ENCODE assay signal across 16 cellular contexts in the genomic region with DNA sequence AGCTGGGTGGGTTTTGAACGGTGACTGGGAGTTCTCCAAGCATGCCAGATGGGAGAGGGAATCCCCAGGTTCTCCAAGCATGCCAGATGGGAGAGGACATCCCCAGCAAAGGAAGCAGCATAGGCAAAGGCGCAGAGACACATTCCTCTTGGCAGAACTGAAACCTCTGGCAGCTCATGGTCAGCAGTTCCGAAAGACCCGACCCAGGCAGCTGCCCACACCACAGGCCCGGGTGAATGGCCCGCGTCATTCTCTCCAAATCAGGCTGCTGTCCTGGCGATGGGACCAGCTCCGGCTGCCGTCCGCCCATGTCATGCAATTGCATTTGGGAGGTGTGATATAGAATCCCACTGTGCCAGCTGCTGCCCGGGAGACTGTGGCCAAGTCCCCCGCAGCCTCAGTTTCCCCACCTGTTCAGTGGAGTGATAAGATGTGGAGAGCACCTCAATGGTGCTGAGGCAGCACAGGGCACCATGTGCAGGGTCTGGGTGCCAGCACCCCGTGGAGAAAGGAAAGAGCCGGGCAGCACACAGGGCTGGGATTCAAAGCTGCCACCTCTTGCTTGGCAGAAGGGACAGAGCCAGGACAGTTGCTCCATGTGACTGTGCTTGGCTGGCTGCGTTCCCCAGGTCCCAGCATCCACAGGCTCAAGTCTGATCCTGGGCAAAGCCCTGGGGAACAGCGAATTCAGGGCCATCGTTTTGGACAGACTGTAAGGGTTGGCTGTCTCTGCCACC. TPM values are rescaled to one million over a fixed set of nuclear protein-coding genes. Genes with fewer than 3 reads are reported as not detected.
DNase-seq lines count a peak whose midpoint lies in the region; ATAC-seq and TF ChIP-seq lines count a peak whose summit lies in the region.
"Had no signal": no experiment of that assay in that cellular context is flagged by ENCODE, and none has a peak within 500 bp of the region (broad histone marks: within the 10 kb centered on the region; RNA-seq: fewer than 3 reads in every experiment).

No MANE protein-coding gene starts in this region.

- H3K4me1 Mint-ChIP-seq in glutamatergic neuron (ENCODE audit: low read depth, unreplicated experiment) (peaks cover 7% of the 10 kb centered on the region), neural crest cell (no peaks in the 10 kb centered on the region)
- H3K4me1 Mint-ChIP-seq: H9 had no signal

- ATAC-seq in GM18502 (IDR thresholded peaks at IDR 0.05; ENCODE audit: poor library complexity, unreplicated experiment) = no peak
- ATAC-seq: SK-N-SH treated with all-trans-retinoic acid at 6 μM for 48 hours had no signal

- no peaks in the 10 kb centered on the region for H3K36me3 Mint-ChIP-seq in glutamatergic neuron (ENCODE audit: unreplicated experiment)
- no peaks in the 10 kb centered on the region for H3K36me3 Mint-ChIP-seq in neural crest cell (ENCODE audit: low read depth)

- no peaks in the 10 kb centered on the region for H3K36me3 ChIP-seq in subcutaneous abdominal adipose tissue (ENCODE audit: control insufficient read depth in 5 of 5, insufficient read depth in 5 of 5, low read length in 5 of 5)
- H3K36me3 ChIP-seq: BLaER1 treated with 17β-estradiol and CSF1 and Interleukin-3, amounts not matched to agents 10 nM and 100 nM had no signal

- TF ChIP-seq CTCF in glutamatergic neuron (IDR thresholded peaks at IDR 0.05; ENCODE audit: partially characterized antibody, unreplicated experiment) (no peak), neural crest cell (conservative IDR thresholded peaks at IDR 0.05) (no peak)

- H3K9ac ChIP-seq in subcutaneous abdominal adipose tissue (ENCODE audit: low read length in 5 of 5) = no peak overlapping the region

- no peak overlapping the region for H3K27ac Mint-ChIP-seq in glutamatergic neuron (ENCODE audit: unreplicated experiment)
- peak overlapping the region; percentile 43 for H3K27ac Mint-ChIP-seq in neural crest cell (ENCODE audit: unreplicated experiment)
- H3K27ac Mint-ChIP-seq: H9 had no signal

- H3K27ac ChIP-seq in subcutaneous abdominal adipose tissue (ENCODE audit: low read depth, low read length) = peak overlapping the region; percentile 16
- H3K27ac ChIP-seq: 22Rv1; BLaER1 treated with 17β-estradiol and CSF1 and Interleukin-3, amounts not matched to agents 10 nM and 100 nM had no signal

- peaks cover 0 to 40% (median 13%) of the 10 kb centered on the region in 5 donors for H3K4me1 ChIP-seq in subcutaneous abdominal adipose tissue (ENCODE audit: control insufficient read depth in 5 of 5, insufficient read depth in 5 of 5, low read length in 5 of 5)

- H3K9me3 ChIP-seq in subcutaneous abdominal adipose tissue (ENCODE audit: control insufficient read depth in 5 of 5, low read length in 5 of 5) = no peaks in the 10 kb centered on the region
- H3K9me3 ChIP-seq: BLaER1 treated with 17β-estradiol and CSF1 and Interleukin-3, amounts not matched to agents 10 nM and 100 nM had no signal

- H3K27me3 Mint-ChIP-seq in glutamatergic neuron (ENCODE audit: unreplicated experiment) = peaks cover 13% of the 10 kb centered on the region
- H3K27me3 Mint-ChIP-seq in neural crest cell (ENCODE audit: low read depth) = peaks cover 12% of the 10 kb centered on the region

- H3K4me3 Mint-ChIP-seq in glutamatergic neuron (ENCODE audit: unreplicated experiment) (peak overlapping the region; percentile 25), neural crest cell (no peak overlapping the region)
- H3K4me3 Mint-ChIP-seq: H9 had no signal

- H3K4me3 ChIP-seq in subcutaneous abdominal adipose tissue (ENCODE audit: low read depth in 1 of 5, low read length in 5 of 5) = no peak overlapping the region
- H3K4me3 ChIP-seq: BLaER1 treated with 17β-estradiol and CSF1 and Interleukin-3, amounts not matched to agents 10 nM and 100 nM had no signal

- POLR2A ChIA-PET in HEK293T (lab: Yijun Ruan, JAX) = no interaction called here

- peaks cover 6 to 50% (median 27%) of the 10 kb centered on the region in 5 donors for H3K27me3 ChIP-seq in subcutaneous abdominal adipose tissue (ENCODE audit: control insufficient read depth in 5 of 5, insufficient read depth in 4 of 5, low read length in 5 of 5)

- CTCF ChIA-PET in HEK293T (lab: Yijun Ruan, JAX) = no interaction called here

- H3K9me3 Mint-ChIP-seq in glutamatergic neuron (ENCODE audit: unreplicated experiment) (peaks cover 4% of the 10 kb centered on the region), neural crest cell (no peaks in the 10 kb centered on the region)
- H3K9me3 Mint-ChIP-seq: H9 had no signal

- DNase-seq in DMS 273 (lab: John Stamatoyannopoulos, UW; ENCODE audit: unreplicated experiment) (peak; percentile 77), DMS 273 treated with DMSO at 0.1 percent for 48 hours (lab: John Stamatoyannopoulos, UW) (no peak), glutamatergic neuron (no peak), neural crest cell (ENCODE audit: low read depth, low spot score) (no peak), HEK293T (ENCODE audit: extremely low spot score) (no peak)
- DNase-seq in stimulated activated CD4-positive, alpha-beta T cell treated with anti-CD3 and anti-CD28 coated beads, Interleukin-2, amount 100 ng/mL, for 48 hours = no peak
- DNase-seq: DMS53, H9, NCI-H2081 treated with DMSO at 0.1 percent for 48 hours, NCI-H345, SHP77 had no signal

TF ChIP-seq in HEK293T, 16 proteins besides CTCF, POLR2A, EP300 and RAD21:
- no peak for TF ChIP-seq FOXK2 (IDR thresholded peaks at IDR 0.05)
- TF ChIP-seq L3MBTL2 (conservative IDR thresholded peaks at IDR 0.05) = no peak
- no peak for TF ChIP-seq SUZ12 (IDR thresholded peaks at IDR 0.05)
- TF ChIP-seq ZNF384 (IDR thresholded peaks at IDR 0.05) = no peak
- no peak for TF ChIP-seq TARDBP (IDR thresholded peaks at IDR 0.05)
- TF ChIP-seq NFRKB (IDR thresholded peaks at IDR 0.05) = no peak
- TF ChIP-seq BHLHE40 (IDR thresholded peaks at IDR 0.05; ENCODE audit: borderline replicate concordance) = no peak
- TF ChIP-seq ARNT (IDR thresholded peaks at IDR 0.05) = no peak
- no peak for TF ChIP-seq ELF4 (IDR thresholded peaks at IDR 0.05)

RNA-seq across cellular contexts. Expression of gene ZNF469, which starts 8.2 kb away (rescaled TPM):
- total RNA-seq in glutamatergic neuron (ENCODE audit: unreplicated experiment) (0.56 TPM), neural crest cell (0.52 and 0.58 TPM in 2 replicates)
